In the genomic region with DNA sequence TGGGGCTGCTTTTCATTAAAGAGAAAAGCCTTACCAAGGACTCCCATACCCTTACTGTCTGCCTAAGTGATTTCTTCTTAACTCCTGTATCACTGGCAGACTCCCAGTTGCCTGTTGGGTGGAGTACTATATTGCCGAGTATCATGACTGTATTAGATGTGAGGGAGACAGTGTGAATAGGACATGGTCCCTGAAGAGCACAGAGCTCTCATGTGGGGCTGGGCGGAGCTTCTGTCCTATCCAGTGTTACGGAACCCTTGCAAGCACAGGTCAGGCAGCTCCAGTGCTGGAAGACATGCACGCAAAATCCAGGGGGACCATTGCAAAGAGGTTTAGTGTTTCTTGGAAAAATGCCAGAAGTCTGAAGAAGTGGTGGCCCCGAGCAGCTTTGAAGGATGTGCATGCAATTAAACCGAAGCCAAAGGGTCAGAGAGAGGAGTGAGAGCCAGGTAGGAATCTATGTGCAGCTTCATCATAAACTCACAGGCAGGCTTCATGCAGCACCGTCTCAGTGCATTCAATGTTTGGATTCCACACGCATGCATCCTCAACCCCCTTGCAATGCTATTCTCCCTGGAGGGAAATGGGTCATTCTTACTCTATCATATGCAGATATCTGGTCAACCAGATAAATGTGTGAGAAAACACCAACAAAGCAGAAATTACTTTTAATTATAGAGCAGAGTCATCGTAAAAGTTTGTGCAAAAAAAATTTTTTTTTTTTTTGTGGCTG, we compare ENCODE assay signal across 14 cellular contexts. TPM values are rescaled to one million over a fixed set of nuclear protein-coding genes. Genes with fewer than 3 reads are reported as not detected.
DNase-seq lines count a peak whose midpoint lies in the region; ATAC-seq and TF ChIP-seq lines count a peak whose summit lies in the region.
"Had no signal": no experiment of that assay in that cellular context is flagged by ENCODE, and none has a peak within 500 bp of the region (broad histone marks: within the 10 kb centered on the region; RNA-seq: fewer than 3 reads in every experiment).

No MANE protein-coding gene starts in this region.

- no peak overlapping the region for H3K27ac Mint-ChIP-seq in naive thymus-derived CD4-positive, alpha-beta T cell
- H3K27ac Mint-ChIP-seq: CD8-positive, alpha-beta T cell; dendritic cell treated with granulocyte-macrophage colony-stimulating factor and Interleukin-4, amounts not matched to agents 40 ng/mL and 50 ng/mL, for 4 days; T-helper 17 cell had no signal

- no peaks in the 10 kb centered on the region for H3K27me3 ChIP-seq in upper lobe of right lung
- H3K27me3 ChIP-seq in naive thymus-derived CD4-positive, alpha-beta T cell (ENCODE audit: control insufficient read depth in 2 of 2, insufficient read depth in 2 of 2, low read length in 2 of 2) = no peaks in the 10 kb centered on the region

- POLR2A ChIA-PET in naive thymus-derived CD4-positive, alpha-beta T cell (lab: Charles Lee) = no interaction called here

- H3K4me1 ChIP-seq in upper lobe of right lung = no peaks in the 10 kb centered on the region
- H3K4me1 ChIP-seq in naive thymus-derived CD4-positive, alpha-beta T cell (ENCODE audit: control insufficient read depth in 2 of 2, insufficient read depth in 2 of 2, low read length in 2 of 2) = no peaks in the 10 kb centered on the region
- H3K4me1 ChIP-seq: esophagus muscularis mucosa had no signal

- peaks cover 0 to 24% (median 8%) of the 10 kb centered on the region in 11 donors for H3K9me3 Mint-ChIP-seq in naive thymus-derived CD4-positive, alpha-beta T cell
- H3K9me3 Mint-ChIP-seq: CD8-positive, alpha-beta T cell had no signal

- peak; percentile 60 for ATAC-seq in upper lobe of right lung
- ATAC-seq in naive thymus-derived CD4-positive, alpha-beta T cell = no peak
- ATAC-seq: CD8-positive, alpha-beta T cell; T-helper 17 cell had no signal

- no peak overlapping the region for H3K4me3 Mint-ChIP-seq in naive thymus-derived CD4-positive, alpha-beta T cell
- H3K4me3 Mint-ChIP-seq: CD8-positive, alpha-beta T cell; dendritic cell treated with granulocyte-macrophage colony-stimulating factor and Interleukin-4, amounts not matched to agents 40 ng/mL and 50 ng/mL, for 4 days; T-helper 17 cell had no signal

- no peaks in the 10 kb centered on the region for H3K36me3 ChIP-seq in upper lobe of right lung
- H3K36me3 ChIP-seq in naive thymus-derived CD4-positive, alpha-beta T cell (ENCODE audit: control insufficient read depth in 2 of 3, insufficient read depth in 3 of 3, low read length in 3 of 3) = no peaks in the 10 kb centered on the region
- H3K36me3 ChIP-seq: esophagus muscularis mucosa had no signal

- no peak for TF ChIP-seq CTCF in upper lobe of right lung (IDR thresholded peaks at IDR 0.05)

- peaks cover 0 to 12% (median 6%) of the 10 kb centered on the region in 5 donors for H3K36me3 Mint-ChIP-seq in naive thymus-derived CD4-positive, alpha-beta T cell
- H3K36me3 Mint-ChIP-seq: CD8-positive, alpha-beta T cell had no signal

- no peak overlapping the region for H3K4me3 ChIP-seq in upper lobe of right lung
- H3K4me3 ChIP-seq in naive thymus-derived CD4-positive, alpha-beta T cell (ENCODE audit: low read length) = no peak overlapping the region
- H3K4me3 ChIP-seq: esophagus muscularis mucosa had no signal

- CTCF ChIA-PET in naive thymus-derived CD4-positive, alpha-beta T cell (lab: Charles Lee) = no interaction called here

- peaks cover 0 to 18% (median 12%) of the 10 kb centered on the region in 5 donors for H3K27me3 Mint-ChIP-seq in naive thymus-derived CD4-positive, alpha-beta T cell

- intact Hi-C loops in upper lobe of right lung (cut with DNase I) = no loop called here
- intact Hi-C loops in naive thymus-derived CD4-positive, alpha-beta T cell (cut with micrococcal nuclease) = no loop called here

- no peaks in the 10 kb centered on the region for H3K4me1 Mint-ChIP-seq in naive thymus-derived CD4-positive, alpha-beta T cell
- H3K4me1 Mint-ChIP-seq: T-helper 17 cell had no signal

- peak; percentile 24 for DNase-seq in NCI-H510A treated with DMSO at 0.1 percent for 48 hours (lab: John Stamatoyannopoulos, UW)
- DNase-seq in NCI-H510A (lab: John Stamatoyannopoulos, UW) = no peak
- peak; percentile 40 for DNase-seq in NCI-H524 treated with DMSO at 0.1 percent for 48 hours (lab: John Stamatoyannopoulos, UW)
- DNase-seq in fibroblast of peridontal ligament (ENCODE audit: extremely low read depth) = peak; percentile 3
- no peak for DNase-seq in upper lobe of right lung
- no peak for DNase-seq in naive thymus-derived CD4-positive, alpha-beta T cell
- no peak for DNase-seq in SHP77 (lab: John Stamatoyannopoulos, UW)
- no peak for DNase-seq in NCI-H446 treated with DMSO at 0.1 percent for 48 hours (lab: John Stamatoyannopoulos, UW)
- DNase-seq: activated CD4-positive, CD25-positive, alpha-beta regulatory T cell; activated gamma-delta T cell treated with Interleukin-2 at 50 U/mL for 16 hours; CD8-positive, alpha-beta T cell; T-helper 17 cell had no signal

- H3K27ac ChIP-seq in upper lobe of right lung = no peak overlapping the region
- no peak overlapping the region for H3K27ac ChIP-seq in naive thymus-derived CD4-positive, alpha-beta T cell (ENCODE audit: low read depth, low read length)
- H3K27ac ChIP-seq: esophagus muscularis mucosa had no signal

- no peaks in the 10 kb centered on the region for H3K9me3 ChIP-seq in upper lobe of right lung
- H3K9me3 ChIP-seq in naive thymus-derived CD4-positive, alpha-beta T cell (ENCODE audit: control insufficient read depth in 2 of 3, low read length in 3 of 3) = no peaks in the 10 kb centered on the region

RNA-seq across cellular contexts. Expression of a gene that starts 49.7 kb away (rescaled TPM):
- total RNA-seq in upper lobe of right lung = 34.8 TPM
- total RNA-seq in naive thymus-derived CD4-positive, alpha-beta T cell = 10 to 100 TPM; 15.6 to 26.2 (median 20.4) TPM
- polyA plus RNA-seq in naive thymus-derived CD4-positive, alpha-beta T cell = 10 to 100 TPM; 15.0 to 16.2 TPM

RNA-seq across cellular contexts. Expression of a gene that starts 49.7 kb away (rescaled TPM):
- total RNA-seq in upper lobe of right lung = 40.0 TPM
- total RNA-seq in naive thymus-derived CD4-positive, alpha-beta T cell = 10 to 100 TPM; 23.7 to 37.0 (median 27.4) TPM
- 10 to 100 TPM; 33.3 to 44.3 TPM for polyA plus RNA-seq in naive thymus-derived CD4-positive, alpha-beta T cell

Comparison
In these comparisons a context has a peak if more than half of its experiments do, and no peak if none do; other contexts are left out.
1. DNase-seq: peak in NCI-H510A treated with DMSO at 0.1 percent for 48 hours (single experiment), NCI-H524 treated with DMSO at 0.1 percent for 48 hours (single experiment) and fibroblast of peridontal ligament (single experiment); none in NCI-H510A (single experiment), upper lobe of right lung (single experiment), naive thymus-derived CD4-positive, alpha-beta T cell (0 of 9), SHP77 (0 of 2) and NCI-H446 treated with DMSO at 0.1 percent for 48 hours (single experiment).